In the genomic region with DNA sequence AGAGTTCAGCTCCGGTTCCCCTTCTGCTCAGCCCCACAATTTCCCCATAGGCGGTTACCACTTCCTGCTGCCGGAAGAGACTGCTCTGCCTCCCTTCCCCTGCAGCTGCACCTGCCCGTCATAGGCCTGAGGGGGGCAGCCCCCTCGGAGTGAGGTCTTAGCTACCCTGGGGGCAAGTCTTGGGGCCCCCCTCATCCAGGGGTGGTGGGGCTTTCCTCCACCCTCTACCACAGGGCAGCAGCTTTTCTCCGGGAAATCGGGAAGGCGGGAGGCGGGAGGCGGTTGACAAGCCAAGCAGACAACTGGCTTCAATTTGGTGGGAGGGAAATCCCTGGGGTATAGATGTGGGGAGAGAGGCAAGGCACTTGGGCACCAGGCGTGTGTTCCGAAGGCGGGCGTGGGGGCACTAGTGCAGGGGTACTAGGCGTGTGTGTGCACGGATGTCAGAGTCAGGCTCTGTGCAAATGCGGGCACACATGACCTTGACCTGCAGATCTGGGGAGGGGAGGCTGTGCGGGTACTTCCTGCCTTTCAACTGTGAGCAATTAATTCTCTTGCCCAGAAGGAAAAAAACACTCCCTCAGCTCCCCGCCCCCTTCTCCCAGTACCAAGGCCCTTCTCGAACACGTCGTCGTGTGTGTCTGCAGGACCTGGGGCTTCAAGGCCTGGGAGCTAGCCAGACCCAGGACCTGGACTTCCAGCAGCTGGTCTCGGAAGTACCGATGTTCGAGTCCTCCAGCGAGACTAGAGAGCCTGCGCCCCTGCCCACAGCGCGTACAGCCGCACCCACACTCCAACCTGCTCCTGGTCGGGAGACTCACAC, we compare ENCODE assay signal across 8 cellular contexts. TPM values are rescaled to one million over a fixed set of nuclear protein-coding genes. Genes with fewer than 3 reads are reported as not detected.
A peak's percentile ranks its signal among the peaks of the same experiment; 100 is the strongest.
DNase-seq lines count a peak whose midpoint lies in the region; ATAC-seq and TF ChIP-seq lines count a peak whose summit lies in the region.

No MANE protein-coding gene starts in this region.

- H3K4me1 ChIP-seq in NT2/D1 (ENCODE audit: insufficient read depth, insufficient read length), result no peaks in the 10 kb centered on the region
- H3K4me1 ChIP-seq in neutrophil (ENCODE audit: control insufficient read depth in 1 of 2, insufficient read depth in 1 of 2, low read depth in 1 of 2, low read length in 1 of 2), result peaks cover 35 to 73% of the 10 kb centered on the region in 2 experiments
- peaks cover 7 to 34% (median 19%) of the 10 kb centered on the region in 4 donors for H3K4me1 ChIP-seq in transverse colon

- no peak for TF ChIP-seq EP300 in transverse colon (IDR thresholded peaks at IDR 0.05; ENCODE audit: low read depth)

- H3K27ac ChIP-seq in neutrophil (peak overlapping the region; percentile 100), transverse colon (peak overlapping the region; percentile 96 to 99 (median 98))

- in situ Hi-C loops in transverse colon (cut with MboI; ENCODE audit: low pct_ligation_motif_present in 1 of 4, low pct_unique_long_range_greater_than_20kb in 1 of 4, low sequenced_read_pairs in 3 of 4), result loop anchor here in 1 of 4 donors (25.0 kb wide), 2 partner anchors 140 to 965 kb away; partner anchors contain the start of genes IDH3G, SRPK3 and SSR4

- H3K36me3 ChIP-seq in NT2/D1 (ENCODE audit: insufficient read depth, insufficient read length, low read length) (peaks cover 28% of the 10 kb centered on the region), neutrophil (peaks cover 17% of the 10 kb centered on the region), transverse colon (no peaks in the 10 kb centered on the region)

- WGBS in transverse colon (ENCODE audit: low coverage in 1 of 2), 2 donors, result 35% methylated on average over 25 of the region's 32 CpGs; no CpG with 5 or more reads in 1 of the 2 donors

- peak; percentile 38 for TF ChIP-seq CTCF in neutrophil (IDR thresholded peaks at IDR 0.05)
- no peak for TF ChIP-seq CTCF in transverse colon (IDR thresholded peaks at IDR 0.05)

- peak; percentile 30 to 65 for DNase-seq in NCI-H2081 (lab: John Stamatoyannopoulos, UW)
- no peak for DNase-seq in NCI-H2081 treated with DMSO at 0.1 percent for 48 hours (lab: John Stamatoyannopoulos, UW)
- no peak for DNase-seq in NT2/D1 (ENCODE audit: low read depth, low spot score)
- peak; percentile 45 for DNase-seq in activated T-cell treated with anti-CD3 and anti-CD28 coated beads for 4 hours
- peak; percentile 24 for DNase-seq in fibroblast of gingiva (ENCODE audit: low read depth)
- DNase-seq in transverse colon, result peak; percentile 77

- ATAC-seq in HG03342 (IDR thresholded peaks at IDR 0.05; ENCODE audit: unreplicated experiment), result peak; percentile 67

- no peaks in the 10 kb centered on the region for H3K9me3 ChIP-seq in NT2/D1 (ENCODE audit: insufficient read depth, low read length)
- no peaks in the 10 kb centered on the region for H3K9me3 ChIP-seq in neutrophil
- H3K9me3 ChIP-seq in transverse colon, result no peaks in the 10 kb centered on the region

- no peaks in the 10 kb centered on the region for H3K27me3 ChIP-seq in NT2/D1 (ENCODE audit: insufficient read depth, insufficient read length)
- H3K27me3 ChIP-seq in neutrophil, result no peaks in the 10 kb centered on the region
- H3K27me3 ChIP-seq in transverse colon, result no peaks in the 10 kb centered on the region

- no peak for TF ChIP-seq POLR2A in transverse colon (IDR thresholded peaks at IDR 0.05)

- H3K9ac ChIP-seq in NT2/D1 (ENCODE audit: insufficient read length, low read depth), result peak overlapping the region; percentile 76

- intact Hi-C loops in transverse colon (cut with DNase I; ENCODE audit: low total_unique reads), result no loop called here

- peak overlapping the region; percentile 50 for H3K4me3 ChIP-seq in NT2/D1 (ENCODE audit: insufficient read length, low read depth)
- H3K4me3 ChIP-seq in neutrophil (ENCODE audit: low read depth in 1 of 2, low read length in 1 of 2), result peak overlapping the region; percentile 69 to 98
- H3K4me3 ChIP-seq in transverse colon, result peak overlapping the region; percentile 52 to 63 (median 53)

RNA-seq across cellular contexts. Expression of gene ARHGAP4, which starts 1.0 kb away (rescaled TPM):
- 10 to 100 TPM; 44.9 to 52.4 (median 49.9) TPM for total RNA-seq in transverse colon

RNA-seq across cellular contexts. Expression of gene NAA10, which starts 7.8 kb away (rescaled TPM):
- 10 to 100 TPM; 29.9 to 57.2 (median 47.4) TPM for total RNA-seq in transverse colon

RNA-seq across cellular contexts. Expression of gene RENBP, which starts 17.4 kb away (rescaled TPM):
- 10 to 100 TPM in 1 of 4 donors, 1 to 10 TPM in 2, not detected in 1; 4.6 to 13.1 (median 7.2) TPM for total RNA-seq in transverse colon

RNA-seq across cellular contexts. Expression of gene AVPR2, which starts 22.6 kb away (rescaled TPM):
- 10 to 100 TPM in 1 of 4 donors, 1 to 10 TPM in 1, under 1 TPM in 1, not detected in 1; 0.41 to 72.2 (median 9.8) TPM for total RNA-seq in transverse colon

RNA-seq across cellular contexts. Expression of gene L1CAM, which starts 41.1 kb away (rescaled TPM):
- total RNA-seq in transverse colon, result 1 to 10 TPM; 5.2 to 7.1 (median 6.1) TPM

Comparison
In these comparisons a context has a peak if more than half of its experiments do, and no peak if none do; other contexts are left out.
1. DNase-seq: peak in NCI-H2081 (2 of 2), activated T-cell treated with anti-CD3 and anti-CD28 coated beads for 4 hours (single experiment), fibroblast of gingiva (single experiment) and transverse colon (single experiment); none in NCI-H2081 treated with DMSO at 0.1 percent for 48 hours (single experiment) and NT2/D1 (single experiment).
2. Peak in every context shown above with its lines, with median percentiles within 50 percentile points of each other: H3K4me3 ChIP-seq.